1 cellular context compared by ENCODE assay signal in genomic region chr22:19962246-19962908, GRCh38.
A peak's percentile ranks its signal among the peaks of the same experiment; 100 is the strongest.
TF ChIP-seq lines count a peak whose summit lies in the region.

No MANE protein-coding gene starts in this region.

TF ChIP-seq in K562, 482 proteins besides CTCF, POLR2A, EP300 and RAD21 (continues in another document):
- peak; percentile 45; the same call in 1 of the 2 replicates for TF ChIP-seq THRAP3 (IDR thresholded peaks at IDR 0.05; ENCODE audit: borderline replicate concordance)
- no peak for TF ChIP-seq SAFB2 (IDR thresholded peaks at IDR 0.05; ENCODE audit: borderline replicate concordance, low read depth, low read length, severe bottlenecking)
- TF ChIP-seq VEZF1 (CRISPR knock-in tag; IDR thresholded peaks at IDR 0.05) = peak; percentile 60
- TF ChIP-seq, protein P1, sequence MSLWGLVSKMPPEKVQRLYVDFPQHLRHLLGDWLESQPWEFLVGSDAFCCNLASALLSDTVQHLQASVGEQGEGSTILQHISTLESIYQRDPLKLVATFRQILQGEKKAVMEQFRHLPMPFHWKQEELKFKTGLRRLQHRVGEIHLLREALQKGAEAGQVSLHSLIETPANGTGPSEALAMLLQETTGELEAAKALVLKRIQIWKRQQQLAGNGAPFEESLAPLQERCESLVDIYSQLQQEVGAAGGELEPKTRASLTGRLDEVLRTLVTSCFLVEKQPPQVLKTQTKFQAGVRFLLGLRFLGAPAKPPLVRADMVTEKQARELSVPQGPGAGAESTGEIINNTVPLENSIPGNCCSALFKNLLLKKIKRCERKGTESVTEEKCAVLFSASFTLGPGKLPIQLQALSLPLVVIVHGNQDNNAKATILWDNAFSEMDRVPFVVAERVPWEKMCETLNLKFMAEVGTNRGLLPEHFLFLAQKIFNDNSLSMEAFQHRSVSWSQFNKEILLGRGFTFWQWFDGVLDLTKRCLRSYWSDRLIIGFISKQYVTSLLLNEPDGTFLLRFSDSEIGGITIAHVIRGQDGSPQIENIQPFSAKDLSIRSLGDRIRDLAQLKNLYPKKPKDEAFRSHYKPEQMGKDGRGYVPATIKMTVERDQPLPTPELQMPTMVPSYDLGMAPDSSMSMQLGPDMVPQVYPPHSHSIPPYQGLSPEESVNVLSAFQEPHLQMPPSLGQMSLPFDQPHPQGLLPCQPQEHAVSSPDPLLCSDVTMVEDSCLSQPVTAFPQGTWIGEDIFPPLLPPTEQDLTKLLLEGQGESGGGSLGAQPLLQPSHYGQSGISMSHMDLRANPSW (CRISPR knock-in tag; IDR thresholded peaks at IDR 0.05) = 0 out of 2 replicates have a peak, but pooled peaks have one; percentile 65
- TF ChIP-seq TSC22D4 (tag; IDR thresholded peaks at IDR 0.05) = 0 out of 2 replicates have a peak, but pooled peaks have one; percentile 58
- no peak for TF ChIP-seq CEBPZ (IDR thresholded peaks at IDR 0.05; ENCODE audit: borderline replicate concordance, low read depth, low read length)
- TF ChIP-seq POLR2AphosphoS5 (IDR thresholded peaks at IDR 0.05; ENCODE audit: control insufficient read depth, insufficient read depth, low read depth, low read length) = 0 out of 2 replicates have a peak, but pooled peaks have one; percentile 7
- 0 out of 2 replicates have a peak, but pooled peaks have one; percentile 65 for TF ChIP-seq KLF10 (CRISPR knock-in tag; IDR thresholded peaks at IDR 0.05)
- TF ChIP-seq CGGBP1 (CRISPR knock-in tag; IDR thresholded peaks at IDR 0.05) = no peak
- no peak for TF ChIP-seq ZFX (CRISPR knock-in tag; IDR thresholded peaks at IDR 0.05)
- no peak for TF ChIP-seq KAT8 (IDR thresholded peaks at IDR 0.05; ENCODE audit: low read depth)
- peak; percentile 45; the same call in 1 of the 2 replicates for TF ChIP-seq CTBP1 (IDR thresholded peaks at IDR 0.05; ENCODE audit: borderline replicate concordance)
- peak; percentile 86 for TF ChIP-seq BCOR (IDR thresholded peaks at IDR 0.05)
- no peak for TF ChIP-seq ZC3H4 (CRISPR knock-in tag; IDR thresholded peaks at IDR 0.05; ENCODE audit: borderline replicate concordance)
- TF ChIP-seq JUND (IDR thresholded peaks at IDR 0.05; ENCODE audit: borderline replicate concordance, low read depth, low read length) = peak; percentile 31; the same call in 1 of the 2 replicates
- TF ChIP-seq JUND (tag; IDR thresholded peaks at IDR 0.05; ENCODE audit: borderline replicate concordance, low read depth, low read length) = no peak; the same call in 2 of the 3 replicates
- TF ChIP-seq, protein P2, sequence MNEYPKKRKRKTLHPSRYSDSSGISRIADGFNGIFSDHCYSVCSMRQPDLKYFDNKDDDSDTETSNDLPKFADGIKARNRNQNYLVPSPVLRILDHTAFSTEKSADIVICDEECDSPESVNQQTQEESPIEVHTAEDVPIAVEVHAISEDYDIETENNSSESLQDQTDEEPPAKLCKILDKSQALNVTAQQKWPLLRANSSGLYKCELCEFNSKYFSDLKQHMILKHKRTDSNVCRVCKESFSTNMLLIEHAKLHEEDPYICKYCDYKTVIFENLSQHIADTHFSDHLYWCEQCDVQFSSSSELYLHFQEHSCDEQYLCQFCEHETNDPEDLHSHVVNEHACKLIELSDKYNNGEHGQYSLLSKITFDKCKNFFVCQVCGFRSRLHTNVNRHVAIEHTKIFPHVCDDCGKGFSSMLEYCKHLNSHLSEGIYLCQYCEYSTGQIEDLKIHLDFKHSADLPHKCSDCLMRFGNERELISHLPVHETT (CRISPR knock-in tag; conservative IDR thresholded peaks at IDR 0.05 in 1 of 2, IDR thresholded peaks at IDR 0.05 in 1 of 2) = no peak
- TF ChIP-seq, protein P3, sequence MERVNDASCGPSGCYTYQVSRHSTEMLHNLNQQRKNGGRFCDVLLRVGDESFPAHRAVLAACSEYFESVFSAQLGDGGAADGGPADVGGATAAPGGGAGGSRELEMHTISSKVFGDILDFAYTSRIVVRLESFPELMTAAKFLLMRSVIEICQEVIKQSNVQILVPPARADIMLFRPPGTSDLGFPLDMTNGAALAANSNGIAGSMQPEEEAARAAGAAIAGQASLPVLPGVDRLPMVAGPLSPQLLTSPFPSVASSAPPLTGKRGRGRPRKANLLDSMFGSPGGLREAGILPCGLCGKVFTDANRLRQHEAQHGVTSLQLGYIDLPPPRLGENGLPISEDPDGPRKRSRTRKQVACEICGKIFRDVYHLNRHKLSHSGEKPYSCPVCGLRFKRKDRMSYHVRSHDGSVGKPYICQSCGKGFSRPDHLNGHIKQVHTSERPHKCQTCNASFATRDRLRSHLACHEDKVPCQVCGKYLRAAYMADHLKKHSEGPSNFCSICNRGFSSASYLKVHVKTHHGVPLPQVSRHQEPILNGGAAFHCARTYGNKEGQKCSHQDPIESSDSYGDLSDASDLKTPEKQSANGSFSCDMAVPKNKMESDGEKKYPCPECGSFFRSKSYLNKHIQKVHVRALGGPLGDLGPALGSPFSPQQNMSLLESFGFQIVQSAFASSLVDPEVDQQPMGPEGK (CRISPR knock-in tag; IDR thresholded peaks at IDR 0.05; ENCODE audit: borderline replicate concordance) = no peak
- TF ChIP-seq SRF (CRISPR knock-in tag; IDR thresholded peaks at IDR 0.05) = no peak
- no peak for TF ChIP-seq ZFP30 (CRISPR knock-in tag; IDR thresholded peaks at IDR 0.05; ENCODE audit: borderline replicate concordance)
- TF ChIP-seq MAZ (CRISPR knock-in tag; conservative IDR thresholded peaks at IDR 0.05 in 1 of 2, IDR thresholded peaks at IDR 0.05 in 1 of 2) = peak; percentile 46 to 95
- TF ChIP-seq ZNF445 (CRISPR knock-in tag; IDR thresholded peaks at IDR 0.05; ENCODE audit: low read depth) = no peak
- no peak for TF ChIP-seq ZNF318 (IDR thresholded peaks at IDR 0.05; ENCODE audit: borderline replicate concordance in 1 of 2, low read depth in 1 of 2)
- TF ChIP-seq, protein P4, sequence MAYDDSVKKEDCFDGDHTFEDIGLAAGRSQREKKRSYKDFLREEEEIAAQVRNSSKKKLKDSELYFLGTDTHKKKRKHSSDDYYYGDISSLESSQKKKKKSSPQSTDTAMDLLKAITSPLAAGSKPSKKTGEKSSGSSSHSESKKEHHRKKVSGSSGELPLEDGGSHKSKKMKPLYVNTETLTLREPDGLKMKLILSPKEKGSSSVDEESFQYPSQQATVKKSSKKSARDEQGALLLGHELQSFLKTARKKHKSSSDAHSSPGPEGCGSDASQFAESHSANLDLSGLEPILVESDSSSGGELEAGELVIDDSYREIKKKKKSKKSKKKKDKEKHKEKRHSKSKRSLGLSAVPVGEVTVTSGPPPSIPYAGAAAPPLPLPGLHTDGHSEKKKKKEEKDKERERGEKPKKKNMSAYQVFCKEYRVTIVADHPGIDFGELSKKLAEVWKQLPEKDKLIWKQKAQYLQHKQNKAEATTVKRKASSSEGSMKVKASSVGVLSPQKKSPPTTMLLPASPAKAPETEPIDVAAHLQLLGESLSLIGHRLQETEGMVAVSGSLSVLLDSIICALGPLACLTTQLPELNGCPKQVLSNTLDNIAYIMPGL (CRISPR knock-in tag; IDR thresholded peaks at IDR 0.05) = peak; percentile 82
- peak; percentile 80; the same call in 1 of the 2 replicates for TF ChIP-seq ZBTB2 (IDR thresholded peaks at IDR 0.05)
- no peak for TF ChIP-seq RUNX1 (IDR thresholded peaks at IDR 0.05; ENCODE audit: low read depth)
- TF ChIP-seq MTA3 (IDR thresholded peaks at IDR 0.05; ENCODE audit: borderline replicate concordance) = no peak; the same call in 1 of the 2 replicates
- TF ChIP-seq CC2D1A (IDR thresholded peaks at IDR 0.05) = peak; percentile 50; the same call in 1 of the 2 replicates
- TF ChIP-seq ZNF253 (CRISPR knock-in tag; conservative IDR thresholded peaks at IDR 0.05) = no peak
